Comparison of ENCODE assay signal across 2 cellular contexts in genomic region chr3:81602781-81603180, GRCh38.
TF ChIP-seq lines count a peak whose summit lies in the region.

No MANE protein-coding gene starts in this region.

TF ChIP-seq in SK-N-SH treated with all-trans-retinoic acid at 6 μM for 48 hours, 23 proteins besides CTCF, POLR2A, EP300 and RAD21 (continued from another document):
- TF ChIP-seq TOX (CRISPR knock-in tag; IDR thresholded peaks at IDR 0.05; ENCODE audit: borderline replicate concordance) (no peak), POU6F1 (CRISPR knock-in tag; IDR thresholded peaks at IDR 0.05; ENCODE audit: borderline replicate concordance, low read depth) (no peak), ZFP3 (CRISPR knock-in tag; IDR thresholded peaks at IDR 0.05) (no peak), GLIS3 (CRISPR knock-in tag; IDR thresholded peaks at IDR 0.05) (no peak), ZFP30 (CRISPR knock-in tag; IDR thresholded peaks at IDR 0.05) (no peak), CSRNP3 (CRISPR knock-in tag; IDR thresholded peaks at IDR 0.05) (no peak), SNAI2 (CRISPR knock-in tag; IDR thresholded peaks at IDR 0.05) (no peak), ARNTL (CRISPR knock-in tag; IDR thresholded peaks at IDR 0.05; ENCODE audit: borderline replicate concordance, low read depth) (no peak), CSDC2 (CRISPR knock-in tag; IDR thresholded peaks at IDR 0.05) (no peak), ZNF8 (CRISPR knock-in tag; IDR thresholded peaks at IDR 0.05) (no peak), OSR1 (CRISPR knock-in tag; IDR thresholded peaks at IDR 0.05) (no peak), ZNF565 (CRISPR knock-in tag; conservative IDR thresholded peaks at IDR 0.05; ENCODE audit: low read depth) (no peak), ZC3H10 (CRISPR knock-in tag; IDR thresholded peaks at IDR 0.05) (no peak), PPARA (CRISPR knock-in tag; IDR thresholded peaks at IDR 0.05; ENCODE audit: borderline replicate concordance) (no peak), RARB (CRISPR knock-in tag; IDR thresholded peaks at IDR 0.05) (no peak), TCF4 (CRISPR knock-in tag; IDR thresholded peaks at IDR 0.05; ENCODE audit: borderline replicate concordance) (no peak), TSHZ2 (CRISPR knock-in tag; IDR thresholded peaks at IDR 0.05) (no peak), CREB5 (CRISPR knock-in tag; IDR thresholded peaks at IDR 0.05; ENCODE audit: low read depth) (no peak), BACH2 (CRISPR knock-in tag; IDR thresholded peaks at IDR 0.05; ENCODE audit: borderline replicate concordance) (no peak)

TF ChIP-seq in SK-N-SH, 30 proteins besides CTCF, POLR2A, EP300 and RAD21:
- no peak for TF ChIP-seq FOSL2 (IDR thresholded peaks at IDR 0.05; ENCODE audit: borderline replicate concordance, low read depth)
- no peak for TF ChIP-seq NFIC (IDR thresholded peaks at IDR 0.05; ENCODE audit: borderline replicate concordance)
- TF ChIP-seq YY1 (IDR thresholded peaks at IDR 0.05; ENCODE audit: low read depth) = no peak
- TF ChIP-seq ELF1 (IDR thresholded peaks at IDR 0.05) = no peak
- no peak for TF ChIP-seq RFX5 (IDR thresholded peaks at IDR 0.05; ENCODE audit: low read length)
- TF ChIP-seq TEAD4 (IDR thresholded peaks at IDR 0.05; ENCODE audit: borderline replicate concordance, insufficient read depth) = no peak
- no peak for TF ChIP-seq GATA2 (CRISPR knock-in tag; IDR thresholded peaks at IDR 0.05)
- no peak for TF ChIP-seq USF2 (IDR thresholded peaks at IDR 0.05; ENCODE audit: borderline replicate concordance, low read depth, low read length)
